Comparison of ENCODE assay signal across 1 cellular context in the genomic region with DNA sequence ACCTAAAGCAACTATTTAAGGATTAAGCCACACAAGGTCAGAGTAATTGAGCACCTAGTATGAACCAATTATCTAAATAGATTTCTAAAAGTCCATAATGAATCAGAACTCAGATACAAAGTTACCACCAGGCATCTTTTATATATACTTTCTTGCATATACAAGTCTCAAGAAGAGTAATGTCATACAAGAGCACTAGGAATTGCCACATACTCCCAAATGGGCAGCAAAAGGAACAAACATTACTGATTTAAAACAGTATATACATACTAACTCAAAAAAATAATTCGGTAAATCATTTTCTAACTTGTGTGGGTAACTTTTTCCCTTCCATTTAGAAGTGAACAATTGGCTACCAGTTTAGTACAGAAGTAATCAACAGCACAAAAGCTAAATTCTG.
TF ChIP-seq lines count a peak whose summit lies in the region.

No MANE protein-coding gene starts in this region.

TF ChIP-seq in IMR-90, 13 proteins besides CTCF, POLR2A, EP300 and RAD21 (continued from another document):
- TF ChIP-seq MXI1 (IDR thresholded peaks at IDR 0.05; ENCODE audit: borderline replicate concordance, low read depth, low read length), result no peak
- TF ChIP-seq MAFK (IDR thresholded peaks at IDR 0.05; ENCODE audit: low read depth, low read length), result no peak
